17 cellular contexts compared by ENCODE assay signal in genomic region chr15:99857836-99858235, GRCh38.
"Had no signal": no experiment of that assay in that cellular context is flagged by ENCODE, and none has a peak within 500 bp of the region (broad histone marks: within the 10 kb centered on the region; RNA-seq: fewer than 3 reads in every experiment).

No MANE protein-coding gene starts in this region.

- DNase-seq: activated CD4-positive, alpha-beta T cell treated with anti-CD3 and anti-CD28 coated beads, Interleukin-2, amount 10 ng/mL, durations not matched to agents 7 days and 5 days; activated CD8-positive, alpha-beta T cell treated with anti-CD3 and anti-CD28 coated beads, Interleukin-2, amount 10 ng/mL, durations not matched to agents 7 days and 5 days; activated gamma-delta T cell; activated naive CD4-positive, alpha-beta T cell treated with anti-CD3 and anti-CD28 coated beads, Interleukin-2, amount 50 U/mL, for 16 hours; anterior cingulate cortex; foreskin melanocyte; left ventricle myocardium superior; mammary epithelial cell; naive thymus-derived CD8-positive, alpha-beta T cell; spleen; stimulated activated CD4-positive, alpha-beta T cell treated with anti-CD3 and anti-CD28 coated beads, Interleukin-4, amount 100 ng/mL, for 24 hours; stimulated activated naive CD8-positive, alpha-beta T cell treated with anti-CD3 and anti-CD28 coated beads, Interleukin-15, Interleukin-2, amounts not matched to agents 100 U/mL and 50 U/mL, for 24 hours had no signal

- H3K36me3 Mint-ChIP-seq: brain had no signal

- H3K27me3 ChIP-seq: spleen had no signal

- H3K27ac ChIP-seq: spleen had no signal

- H3K4me3 Mint-ChIP-seq: activated CD4-positive, alpha-beta T cell treated with anti-CD3 and anti-CD28 coated beads, Interleukin-2, amount 10 ng/mL, durations not matched to agents 7 days and 5 days; activated CD8-positive, alpha-beta T cell treated with anti-CD3 and anti-CD28 coated beads, Interleukin-2, amount 10 ng/mL, durations not matched to agents 7 days and 5 days; activated T-helper 1 cell treated with anti-CD3 and anti-CD28 coated beads, Interleukin-12 subunit alpha, Interleukin-12 subunit beta, Interleukin-2, Interleukin-4 antibody, amounts not matched to agents 30 ng/mL and 10 ng/mL and 1 ng/mL, durations not matched to agents 14 hours and 24 hours and 36 hours; brain; mesothelial cell of epicardium; naive thymus-derived CD8-positive, alpha-beta T cell had no signal

- H3K27me3 Mint-ChIP-seq: activated CD4-positive, alpha-beta T cell treated with anti-CD3 and anti-CD28 coated beads, Interleukin-2, amount 10 ng/mL, durations not matched to agents 7 days and 5 days; brain; naive thymus-derived CD8-positive, alpha-beta T cell; progenitor cell of endocrine pancreas had no signal

- H3K4me1 ChIP-seq: spleen had no signal

- H3K4me3 ChIP-seq: spleen had no signal

- H3K4me1 Mint-ChIP-seq: activated CD4-positive, alpha-beta T cell treated with anti-CD3 and anti-CD28 coated beads, Interleukin-2, amount 10 ng/mL, durations not matched to agents 7 days and 5 days; mesothelial cell of epicardium had no signal

- H3K27ac Mint-ChIP-seq: activated CD4-positive, alpha-beta T cell treated with anti-CD3 and anti-CD28 coated beads, Interleukin-2, amount 10 ng/mL, durations not matched to agents 7 days and 5 days; activated CD8-positive, alpha-beta T cell treated with anti-CD3 and anti-CD28 coated beads, Interleukin-2, amount 10 ng/mL, durations not matched to agents 7 days and 5 days; activated T-helper 1 cell treated with anti-CD3 and anti-CD28 coated beads, Interleukin-12 subunit alpha, Interleukin-12 subunit beta, Interleukin-2, Interleukin-4 antibody, amounts not matched to agents 30 ng/mL and 10 ng/mL and 1 ng/mL, durations not matched to agents 14 hours and 24 hours and 36 hours; brain; mesothelial cell of epicardium; naive thymus-derived CD8-positive, alpha-beta T cell; progenitor cell of endocrine pancreas had no signal

- H3K9me3 Mint-ChIP-seq: activated T-helper 1 cell treated with anti-CD3 and anti-CD28 coated beads, Interleukin-12 subunit alpha, Interleukin-12 subunit beta, Interleukin-2, Interleukin-4 antibody, amounts not matched to agents 30 ng/mL and 10 ng/mL and 1 ng/mL, durations not matched to agents 14 hours and 24 hours and 36 hours; brain; mesothelial cell of epicardium; naive thymus-derived CD8-positive, alpha-beta T cell had no signal

- ATAC-seq: activated CD4-positive, CD25-positive, alpha-beta regulatory T cell treated with anti-CD3 and anti-CD28 coated beads, Interleukin-2, amount 50 U/mL, for 24 hours; activated CD8-positive, alpha-beta T cell treated with anti-CD3 and anti-CD28 coated beads, Interleukin-2, amount 10 ng/mL, durations not matched to agents 7 days and 5 days; left ventricle myocardium superior; naive thymus-derived CD8-positive, alpha-beta T cell; stimulated activated naive CD8-positive, alpha-beta T cell treated with anti-CD3 and anti-CD28 coated beads, Interleukin-15, Interleukin-2, amounts not matched to agents 100 U/mL and 50 U/mL, for 24 hours had no signal

- H3K9me3 ChIP-seq: spleen had no signal

- H3K36me3 ChIP-seq: spleen had no signal
